Comparison of ENCODE assay signal across 7 cellular contexts in the genomic region with DNA sequence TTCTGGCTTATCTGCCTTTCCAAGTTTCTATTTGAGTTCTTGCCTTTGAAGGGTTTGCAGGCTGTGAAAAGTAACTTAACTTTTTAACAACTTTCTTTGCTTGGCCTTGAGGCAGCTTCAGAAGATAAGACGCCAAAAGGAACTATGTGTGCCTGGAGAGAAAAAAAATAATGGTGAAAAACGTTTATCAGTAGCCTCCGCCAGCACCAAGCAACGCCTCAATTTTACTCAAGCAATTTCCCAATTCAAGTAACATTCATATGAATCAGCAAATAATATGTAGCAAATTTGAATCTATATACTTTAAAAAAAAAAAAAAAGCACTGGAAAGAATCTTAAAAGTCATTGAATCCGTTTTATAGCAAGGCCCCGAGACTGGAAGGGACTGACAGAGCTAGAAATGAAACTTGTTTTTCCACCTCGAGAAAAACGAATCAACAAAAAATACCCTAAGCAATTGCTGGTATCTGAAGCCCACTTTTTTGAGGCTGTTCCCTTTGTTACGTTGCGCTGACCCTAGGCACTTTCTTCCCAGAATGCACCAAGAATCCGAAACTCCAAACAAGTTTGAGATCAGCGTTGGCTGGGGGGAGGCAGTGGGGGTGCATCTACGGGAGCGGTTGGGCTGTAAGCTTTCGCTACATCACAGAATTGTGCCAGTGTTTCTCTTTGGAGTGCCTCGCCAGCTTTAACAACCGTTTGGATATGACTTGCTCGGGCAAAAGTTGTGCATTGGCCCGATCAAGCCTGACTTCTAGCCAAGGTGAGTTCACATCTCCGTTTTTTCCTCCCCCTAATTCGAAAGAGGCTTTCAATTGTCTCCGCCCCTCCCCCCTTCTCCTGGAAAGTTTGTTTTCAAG. TPM values are rescaled to one million over a fixed set of nuclear protein-coding genes. Genes with fewer than 3 reads are reported as not detected.
DNase-seq lines count a peak whose midpoint lies in the region; ATAC-seq and TF ChIP-seq lines count a peak whose summit lies in the region.

No MANE protein-coding gene starts in this region.

- DNase-seq in Panc1 (ENCODE audit: low read depth, low spot score) (no peak), choroid plexus epithelial cell (ENCODE audit: low read depth) (peak; percentile 85), memory B cell (ENCODE audit: low spot score in 2 of 2) (peak in 1 of 2 donors; percentile 61)

- POLR2A ChIA-PET in Panc1 (lab: Charles Lee): interaction anchor here (0.5 to 2.5 kb wide), 15 partner anchors 11 to 211 kb away, joined by 3 to 28 read pairs (median 4); no protein-coding TSS in a partner anchor

- peak overlapping the region; percentile 96 for H3K4me3 Mint-ChIP-seq in memory B cell

- no peaks in the 10 kb centered on the region for H3K27me3 Mint-ChIP-seq in memory B cell

- H3K36me3 ChIP-seq in Panc1 (ENCODE audit: control insufficient read depth, insufficient read depth, low read length) (peaks cover under 1% of the 10 kb centered on the region; the same call in 1 of the 2 replicates), thymus (ENCODE audit: control insufficient read depth, insufficient read depth) (no peaks in the 10 kb centered on the region)

- in situ Hi-C loops in Panc1 (cut with HindIII; ENCODE audit: low pct_unique_long_range_greater_than_20kb, low sequenced_read_pairs): no loop called here

- H3K9me3 ChIP-seq in Panc1 (ENCODE audit: control insufficient read depth, insufficient read depth, low read depth, low read length) (no peaks in the 10 kb centered on the region), thymus (ENCODE audit: control insufficient read depth) (no peaks in the 10 kb centered on the region)

- TF ChIP-seq CTCF in Panc1 (IDR thresholded peaks at IDR 0.05) (no peak), choroid plexus epithelial cell (conservative IDR thresholded peaks at IDR 0.05; ENCODE audit: low read depth, low read length) (no peak)

- H3K36me3 Mint-ChIP-seq in memory B cell: no peaks in the 10 kb centered on the region

- ATAC-seq in GM21367 (IDR thresholded peaks at IDR 0.05; ENCODE audit: unreplicated experiment) (peak; percentile 0), Panc1 (no peak), memory B cell (ENCODE audit: low read depth) (no peak), GM21528 (IDR thresholded peaks at IDR 0.05; ENCODE audit: low FRiP score, unreplicated experiment) (no peak), GM19463 (IDR thresholded peaks at IDR 0.05; ENCODE audit: unreplicated experiment) (no peak)

- H3K27ac Mint-ChIP-seq in memory B cell: peak overlapping the region; percentile 100

- H3K27me3 ChIP-seq in Panc1 (ENCODE audit: control insufficient read depth, insufficient read depth, low read length): no peaks in the 10 kb centered on the region
- H3K27me3 ChIP-seq in thymus (ENCODE audit: control insufficient read depth, insufficient read depth): no peaks in the 10 kb centered on the region

- intact Hi-C loops in Panc1 (cut with micrococcal nuclease; ENCODE audit: unreplicated experiment): loop anchor here (10.0 kb wide), 1 partner anchor 132 kb away; no protein-coding TSS in a partner anchor

- H3K9me3 Mint-ChIP-seq in memory B cell: no peaks in the 10 kb centered on the region

- H3K27ac ChIP-seq in Panc1 (ENCODE audit: low read length) (peak overlapping the region; percentile 98), thymus (ENCODE audit: low read depth) (peak overlapping the region; percentile 97)

- WGBS in thymus: 7% methylated on average over 22 of the region's 22 CpGs

- no TSS peak for BruUV-seq in Panc1 (replicated peaks; lab: Mats Ljungman, UMichigan)

- peaks cover 2% of the 10 kb centered on the region for H3K4me1 Mint-ChIP-seq in memory B cell

- H3K4me3 ChIP-seq in Panc1 (ENCODE audit: low read depth in 2 of 2, low read length in 2 of 2) (peak overlapping the region; percentile 61 to 97), choroid plexus epithelial cell (ENCODE audit: low read depth, low read length) (peak overlapping the region; percentile 94), thymus (ENCODE audit: low read length) (peak overlapping the region; percentile 72)

- peaks cover 39% of the 10 kb centered on the region for H3K4me1 ChIP-seq in Panc1 (ENCODE audit: control insufficient read depth, insufficient read depth, low read length)
- peaks cover 2% of the 10 kb centered on the region for H3K4me1 ChIP-seq in thymus (ENCODE audit: control insufficient read depth, insufficient read depth, low read length)

- CTCF ChIA-PET in Panc1 (lab: Charles Lee): interaction anchor here (0.7 kb wide), 1 partner anchor 38 kb away, joined by 4 read pairs; no protein-coding TSS in a partner anchor

RNA-seq across cellular contexts. Expression of gene TGIF1, which starts 2.7 kb away (rescaled TPM):
- total RNA-seq in Panc1 (2021; ENCODE audit: unreplicated experiment): 171 TPM
- polyA plus RNA-seq in Panc1 (2012; ENCODE audit: insufficient read length): 131 TPM
- polyA plus RNA-seq in thymus: 96.1 TPM
